In genomic region chr9:124248992-124249391, GRCh38 we compare ENCODE assay signal across 23 cellular contexts. TPM values are rescaled to one million over a fixed set of nuclear protein-coding genes. Genes with fewer than 3 reads are reported as not detected.
DNase-seq lines count a peak whose midpoint lies in the region; ATAC-seq lines count a peak whose summit lies in the region.
"Had no signal": no experiment of that assay in that cellular context is flagged by ENCODE, and none has a peak within 500 bp of the region (broad histone marks: within the 10 kb centered on the region; RNA-seq: fewer than 3 reads in every experiment).

No MANE protein-coding gene starts in this region.

- H3K9me3 ChIP-seq in neuronal stem cell (replicated peaks in 1 of 2; ENCODE audit: control insufficient read depth in 2 of 2, insufficient read depth in 1 of 2, low read depth in 1 of 2, low read length in 2 of 2): no peaks in the 10 kb centered on the region
- H3K9me3 ChIP-seq: lower lobe of right lung, neutrophil, psoas muscle, SK-N-SH had no signal

- H3K9ac ChIP-seq in neuronal stem cell (ENCODE audit: low read depth, low read length, poor library complexity): no peak overlapping the region
- H3K9ac ChIP-seq: SK-N-SH had no signal

- H4K8ac ChIP-seq in neuronal stem cell (ENCODE audit: low read depth, low read length): no peak overlapping the region

- H3K18ac ChIP-seq in neuronal stem cell (ENCODE audit: low read length): no peak overlapping the region

- no peak overlapping the region for H2AFZ ChIP-seq in neuronal stem cell (ENCODE audit: low read length)

- no peak overlapping the region for H3K4ac ChIP-seq in neuronal stem cell (ENCODE audit: low read length)

- no peak overlapping the region for H3K23ac ChIP-seq in neuronal stem cell (ENCODE audit: low read depth, low read length, poor library complexity)

- no peak overlapping the region for H3K27ac ChIP-seq in neuronal stem cell (replicated peaks; ENCODE audit: low read length)
- H3K27ac ChIP-seq: coronary artery, lower lobe of right lung, neutrophil, psoas muscle, WERI-Rb-1 had no signal

- H3K79me1 ChIP-seq in neuronal stem cell (ENCODE audit: low read depth, low read length): no peaks in the 10 kb centered on the region

- no peak overlapping the region for H4K91ac ChIP-seq in neuronal stem cell (ENCODE audit: low read depth, low read length, poor library complexity)

- no peak overlapping the region for H3K14ac ChIP-seq in neuronal stem cell (ENCODE audit: low read length)

- no CpG with 5 or more reads among the region's 4 CpGs for WGBS in neuronal stem cell (ENCODE audit: extremely low coverage in 2 of 2, insufficient read length in 2 of 2, insufficient replicate concordance in 1 of 2), 2 donors

- no peaks in the 10 kb centered on the region for H3K36me3 ChIP-seq in neuronal stem cell (replicated peaks in 1 of 2; ENCODE audit: control insufficient read depth in 2 of 2, insufficient read depth in 2 of 2, low read length in 2 of 2)
- H3K36me3 ChIP-seq: lower lobe of right lung, neutrophil, WERI-Rb-1 had no signal

- no peak for ATAC-seq in HG03025 (IDR thresholded peaks at IDR 0.05; ENCODE audit: low FRiP score, unreplicated experiment)
- ATAC-seq: lower lobe of right lung, psoas muscle had no signal

- H3K4me1 ChIP-seq in neuronal stem cell (ENCODE audit: control insufficient read depth in 2 of 2, insufficient read depth in 1 of 2, low read depth in 1 of 2, low read length in 2 of 2): peaks cover 0 to 14% of the 10 kb centered on the region in 2 donors
- H3K4me1 ChIP-seq: lower lobe of right lung, psoas muscle had no signal

- H2BK15ac ChIP-seq in neuronal stem cell (ENCODE audit: low read length): no peak overlapping the region

- no peak overlapping the region for H2BK5ac ChIP-seq in neuronal stem cell (ENCODE audit: low read length)

- no peaks in the 10 kb centered on the region for H3K27me3 ChIP-seq in neuronal stem cell (ENCODE audit: control insufficient read depth in 3 of 3, insufficient read depth in 3 of 3, low read depth in 1 of 3, low read length in 3 of 3)
- H3K27me3 ChIP-seq: neutrophil had no signal

- no peak overlapping the region for H3K4me3 ChIP-seq in neuronal stem cell (ENCODE audit: low read length in 2 of 2)
- H3K4me3 ChIP-seq: coronary artery, GM12878, lower lobe of right lung, psoas muscle had no signal

- peak overlapping the region; percentile 15 for H2AK5ac ChIP-seq in neuronal stem cell (ENCODE audit: low read depth, low read length)

- no peak overlapping the region for H2BK12ac ChIP-seq in neuronal stem cell (ENCODE audit: low read length)

- peak; percentile 78 for DNase-seq in DMS 273 treated with DMSO at 0.1 percent for 48 hours (lab: John Stamatoyannopoulos, UW)
- peak; percentile 82 to 89 for DNase-seq in NCI-H446 (lab: John Stamatoyannopoulos, UW)
- peak; percentile 44 for DNase-seq in ecto neural progenitor cell (ENCODE audit: low spot score)
- no peak for DNase-seq in neuronal stem cell (ENCODE audit: low spot score)
- no peak for DNase-seq in stimulated activated CD4-positive, alpha-beta T cell treated with anti-CD3 and anti-CD28 coated beads, Interleukin-15, amount 100 ng/mL, for 24 hours
- DNase-seq in NCI-H526 (lab: John Stamatoyannopoulos, UW): no peak
- no peak for DNase-seq in inferior parietal cortex (ENCODE audit: extremely low spot score)
- DNase-seq: activated CD4-positive, alpha-beta T cell treated with anti-CD3 and anti-CD28 coated beads, Interleukin-2, amount 10 ng/mL, durations not matched to agents 7 days and 5 days; activated naive CD4-positive, alpha-beta T cell treated with anti-CD3 and anti-CD28 coated beads, Interleukin-2, amount 50 U/mL, for 16 hours; anterior cingulate cortex; COR-L47; GOT3; lower lobe of right lung; NCI-H1105 treated with DMSO at 0.1 percent for 48 hours; NCI-H69; SK-N-SH; stimulated activated CD4-positive, alpha-beta T cell treated with anti-CD3 and anti-CD28 coated beads, Interleukin-1b, Interleukin-23, amount 100 ng/mL, for 48 hours; WERI-Rb-1 had no signal

- no peak overlapping the region for H3K4me2 ChIP-seq in neuronal stem cell (ENCODE audit: insufficient read depth, low read length, poor library complexity, severe bottlenecking)
- H3K4me2 ChIP-seq: SK-N-SH had no signal

- no peak overlapping the region for H2BK120ac ChIP-seq in neuronal stem cell (ENCODE audit: low read depth, low read length)

RNA-seq across cellular contexts. Expression of gene NEK6, which starts 8.8 kb away (rescaled TPM):
- 43.4 TPM for polyA plus RNA-seq in neuronal stem cell (2013, experiment 1 of 2)
- 43.4 TPM for polyA plus RNA-seq in neuronal stem cell (2013, experiment 2 of 2)

Comparison
In these comparisons a context has a peak if more than half of its experiments do, and no peak if none do; other contexts are left out.
1. DNase-seq: peak in DMS 273 treated with DMSO at 0.1 percent for 48 hours (single experiment), NCI-H446 (2 of 2) and ecto neural progenitor cell (single experiment); none in neuronal stem cell (single experiment), stimulated activated CD4-positive, alpha-beta T cell treated with anti-CD3 and anti-CD28 coated beads, Interleukin-15, amount 100 ng/mL, for 24 hours (single experiment), NCI-H526 (0 of 2) and inferior parietal cortex (single experiment).